In the genomic region with DNA sequence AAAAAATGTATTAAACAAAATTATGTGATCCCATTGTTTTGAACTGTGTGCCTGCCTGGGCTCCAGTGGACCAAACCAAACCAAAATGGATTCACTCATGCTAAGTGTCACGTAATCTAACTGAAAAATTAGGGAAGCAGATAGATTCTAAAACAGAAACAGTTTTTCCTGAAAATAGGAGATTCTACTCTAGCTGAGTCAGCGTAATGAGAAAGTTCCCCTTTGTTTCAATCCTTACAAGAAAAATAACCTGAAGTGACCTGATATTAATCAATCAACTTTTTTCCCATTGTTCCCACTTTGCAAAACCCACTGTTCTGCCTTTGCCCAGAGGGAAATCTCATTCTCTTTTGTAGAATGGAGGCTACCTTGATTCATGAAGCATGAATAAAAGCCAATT, we compare ENCODE assay signal across 3 cellular contexts.
TF ChIP-seq lines count a peak whose summit lies in the region.

No MANE protein-coding gene starts in this region.

TF ChIP-seq in A549, 52 proteins besides CTCF, POLR2A, EP300 and RAD21:
- no peak for TF ChIP-seq PHF8 (IDR thresholded peaks at IDR 0.05; ENCODE audit: borderline replicate concordance, low read depth)
- no peak for TF ChIP-seq CEBPB (IDR thresholded peaks at IDR 0.05)
- TF ChIP-seq FOXS1 (CRISPR knock-in tag; IDR thresholded peaks at IDR 0.05): no peak
- TF ChIP-seq, protein P1, sequence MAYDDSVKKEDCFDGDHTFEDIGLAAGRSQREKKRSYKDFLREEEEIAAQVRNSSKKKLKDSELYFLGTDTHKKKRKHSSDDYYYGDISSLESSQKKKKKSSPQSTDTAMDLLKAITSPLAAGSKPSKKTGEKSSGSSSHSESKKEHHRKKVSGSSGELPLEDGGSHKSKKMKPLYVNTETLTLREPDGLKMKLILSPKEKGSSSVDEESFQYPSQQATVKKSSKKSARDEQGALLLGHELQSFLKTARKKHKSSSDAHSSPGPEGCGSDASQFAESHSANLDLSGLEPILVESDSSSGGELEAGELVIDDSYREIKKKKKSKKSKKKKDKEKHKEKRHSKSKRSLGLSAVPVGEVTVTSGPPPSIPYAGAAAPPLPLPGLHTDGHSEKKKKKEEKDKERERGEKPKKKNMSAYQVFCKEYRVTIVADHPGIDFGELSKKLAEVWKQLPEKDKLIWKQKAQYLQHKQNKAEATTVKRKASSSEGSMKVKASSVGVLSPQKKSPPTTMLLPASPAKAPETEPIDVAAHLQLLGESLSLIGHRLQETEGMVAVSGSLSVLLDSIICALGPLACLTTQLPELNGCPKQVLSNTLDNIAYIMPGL (CRISPR knock-in tag; IDR thresholded peaks at IDR 0.05; ENCODE audit: borderline replicate concordance): no peak
- TF ChIP-seq MAFK (IDR thresholded peaks at IDR 0.05; ENCODE audit: partially characterized antibody): peak; percentile 87

TF ChIP-seq in IMR-90, 13 proteins besides CTCF, POLR2A, EP300 and RAD21:
- TF ChIP-seq RCOR1 (IDR thresholded peaks at IDR 0.05; ENCODE audit: insufficient replicate concordance, low read length): no peak
- TF ChIP-seq, protein P2, sequence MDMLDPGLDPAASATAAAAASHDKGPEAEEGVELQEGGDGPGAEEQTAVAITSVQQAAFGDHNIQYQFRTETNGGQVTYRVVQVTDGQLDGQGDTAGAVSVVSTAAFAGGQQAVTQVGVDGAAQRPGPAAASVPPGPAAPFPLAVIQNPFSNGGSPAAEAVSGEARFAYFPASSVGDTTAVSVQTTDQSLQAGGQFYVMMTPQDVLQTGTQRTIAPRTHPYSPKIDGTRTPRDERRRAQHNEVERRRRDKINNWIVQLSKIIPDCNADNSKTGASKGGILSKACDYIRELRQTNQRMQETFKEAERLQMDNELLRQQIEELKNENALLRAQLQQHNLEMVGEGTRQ (IDR thresholded peaks at IDR 0.05; ENCODE audit: low read depth, low read length): no peak
- TF ChIP-seq MAFK (IDR thresholded peaks at IDR 0.05; ENCODE audit: low read depth, low read length): peak; percentile 83
TF ChIP-seq in IMR-90: peak in this region for 1.

TF ChIP-seq in H1, 55 proteins besides CTCF, POLR2A, EP300 and RAD21:
- TF ChIP-seq GTF2F1 (IDR thresholded peaks at IDR 0.05; ENCODE audit: borderline replicate concordance, low read depth, low read length) (no peak), MAFK (IDR thresholded peaks at IDR 0.05; ENCODE audit: low read depth, low read length) (peak; percentile 75)
TF ChIP-seq in H1: peak in this region for 1.
